ENCODE assay signal across 14 cellular contexts in the genomic region with DNA sequence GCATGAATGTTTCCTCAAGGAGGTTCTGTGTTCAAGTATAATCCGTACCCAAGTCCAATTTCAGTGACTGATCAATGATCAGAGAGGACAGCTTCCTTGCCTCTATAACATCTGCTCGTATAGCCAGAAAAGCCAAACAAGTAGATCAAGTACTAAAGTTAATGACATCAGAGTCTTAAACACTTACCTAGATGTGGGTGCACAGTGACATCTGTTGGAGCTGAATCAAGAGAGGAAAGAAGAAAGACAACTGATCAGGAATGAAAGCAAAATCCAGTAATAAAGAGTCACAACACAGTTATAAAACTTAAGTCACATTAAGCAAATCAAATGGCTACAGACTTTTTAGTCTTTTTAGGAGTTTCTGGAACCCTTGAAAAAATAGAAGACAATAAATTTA.
DNase-seq lines count a peak whose midpoint lies in the region; ATAC-seq and TF ChIP-seq lines count a peak whose summit lies in the region.
"Had no signal": no experiment of that assay in that cellular context is flagged by ENCODE, and none has a peak within 500 bp of the region (broad histone marks: within the 10 kb centered on the region; RNA-seq: fewer than 3 reads in every experiment).

No MANE protein-coding gene starts in this region.

- H3K4me3 Mint-ChIP-seq in activated CD4-positive, alpha-beta T cell treated with anti-CD3 and anti-CD28 coated beads for 36 hours: no peak overlapping the region
- H3K4me3 Mint-ChIP-seq: naive B cell had no signal

- no peaks in the 10 kb centered on the region for H4K20me1 ChIP-seq in OCI-LY3 (ENCODE audit: insufficient read depth, low read length)
- H4K20me1 ChIP-seq: BLaER1 treated with 17β-estradiol and CSF1 and Interleukin-3, amounts not matched to agents 10 nM and 100 nM had no signal

- H3K27me3 ChIP-seq in OCI-LY3 (ENCODE audit: low read depth, low read length) (peaks cover 3% of the 10 kb centered on the region; the same call in 1 of the 2 replicates), aorta (ENCODE audit: control insufficient read depth in 1 of 2, insufficient read depth in 2 of 2, low read length in 1 of 2) (no peaks in the 10 kb centered on the region)
- H3K27me3 ChIP-seq: BLaER1 treated with 17β-estradiol and CSF1 and Interleukin-3, amounts not matched to agents 10 nM and 100 nM had no signal

- H3K9me3 ChIP-seq in OCI-LY3 (ENCODE audit: insufficient read depth, low read length) (no peaks in the 10 kb centered on the region), aorta (ENCODE audit: control insufficient read depth, low read length) (no peaks in the 10 kb centered on the region)
- H3K9me3 ChIP-seq: BLaER1 treated with 17β-estradiol and CSF1 and Interleukin-3, amounts not matched to agents 10 nM and 100 nM had no signal

- CTCF ChIA-PET in AG04449 (lab: Yijun Ruan, JAX): interaction anchor here (1.1 to 5.8 kb wide), 6 partner anchors 86 to 229 kb away, joined by 3 to 65 read pairs (median 5); no protein-coding TSS in a partner anchor
- CTCF ChIA-PET in activated CD4-positive, alpha-beta T cell treated with anti-CD3 and anti-CD28 coated beads for 36 hours (lab: Charles Lee): interaction anchor here (0.5 to 0.9 kb wide), 2 partner anchors 121 to 181 kb away, joined by 3 read pairs; no protein-coding TSS in a partner anchor

- WGBS in aorta, 2 donors: 59 to 60% methylated on average over 2 of the region's 2 CpGs

- H3K79me2 ChIP-seq in OCI-LY3 (ENCODE audit: low read length): no peaks in the 10 kb centered on the region

- TF ChIP-seq CTCF in AG04449 (IDR thresholded peaks at IDR 0.05; ENCODE audit: insufficient read depth, low read length, missing control alignments) (peak; percentile 11), OCI-LY3 (IDR thresholded peaks at IDR 0.05; ENCODE audit: low read depth, low read length) (peak; percentile 41), epithelial cell of esophagus (IDR thresholded peaks at IDR 0.05; ENCODE audit: insufficient read depth, low read depth, low read length, missing control alignments) (peak; percentile 32)

- H3K36me3 Mint-ChIP-seq in activated CD4-positive, alpha-beta T cell treated with anti-CD3 and anti-CD28 coated beads for 36 hours (ENCODE audit: low read depth): no peaks in the 10 kb centered on the region
- H3K36me3 Mint-ChIP-seq: naive B cell had no signal

- no peak for ATAC-seq in aorta (ENCODE audit: low FRiP score)
- no peak for ATAC-seq in activated CD4-positive, alpha-beta T cell treated with anti-CD3 and anti-CD28 coated beads for 36 hours

- H3K9me3 Mint-ChIP-seq in activated CD4-positive, alpha-beta T cell treated with anti-CD3 and anti-CD28 coated beads for 36 hours (ENCODE audit: low read depth): no peaks in the 10 kb centered on the region

- intact Hi-C loops in aorta (cut with DNase I): no loop called here
- intact Hi-C loops in activated CD4-positive, alpha-beta T cell treated with anti-CD3 and anti-CD28 coated beads for 36 hours (cut with DNase I, micrococcal nuclease): no loop called here

- no peak for DNase-seq in AG04449 (ENCODE audit: low read depth, low spot score)
- DNase-seq in GM03348 (ENCODE audit: low spot score): peak; percentile 6
- DNase-seq in epithelial cell of esophagus (ENCODE audit: low read depth): peak; percentile 59
- DNase-seq in aorta: no peak
- no peak for DNase-seq in activated CD4-positive, alpha-beta T cell treated with anti-CD3 and anti-CD28 coated beads for 48 hours
- DNase-seq in NCI-H1105 (lab: John Stamatoyannopoulos, UW): no peak
- DNase-seq in activated CD4-positive, alpha-beta T cell treated with anti-CD3 and anti-CD28 coated beads for 36 hours: no peak
- DNase-seq: dorsolateral prefrontal cortex, naive B cell, NCI-H1694, RPMI8226 had no signal

- no peak overlapping the region for H3K27ac ChIP-seq in OCI-LY3 (ENCODE audit: low read length)
- no peak overlapping the region for H3K27ac ChIP-seq in aorta (ENCODE audit: low read depth in 1 of 2, low read length in 2 of 2)
- H3K27ac ChIP-seq: BLaER1 treated with 17β-estradiol and CSF1 and Interleukin-3, amounts not matched to agents 10 nM and 100 nM; HL-60 had no signal

- H3K4me2 ChIP-seq in OCI-LY3 (ENCODE audit: low read length): no peak overlapping the region
- H3K4me2 ChIP-seq: BLaER1 treated with 17β-estradiol and CSF1 and Interleukin-3, amounts not matched to agents 10 nM and 100 nM had no signal

- no peak overlapping the region for H3K4me3 ChIP-seq in AG04449 (ENCODE audit: low read depth, low read length)
- no peak overlapping the region for H3K4me3 ChIP-seq in OCI-LY3 (ENCODE audit: low read length)
- no peak overlapping the region for H3K4me3 ChIP-seq in epithelial cell of esophagus (ENCODE audit: low read length)
- H3K4me3 ChIP-seq in aorta (ENCODE audit: low read length in 2 of 2): no peak overlapping the region
- H3K4me3 ChIP-seq: BLaER1 treated with 17β-estradiol and CSF1 and Interleukin-3, amounts not matched to agents 10 nM and 100 nM; dorsolateral prefrontal cortex had no signal

- H3K4me1 Mint-ChIP-seq in activated CD4-positive, alpha-beta T cell treated with anti-CD3 and anti-CD28 coated beads for 36 hours: no peaks in the 10 kb centered on the region
- H3K4me1 Mint-ChIP-seq: naive B cell had no signal

- no peaks in the 10 kb centered on the region for H3K36me3 ChIP-seq in OCI-LY3 (replicated peaks; ENCODE audit: low read depth, low read length)
- H3K36me3 ChIP-seq in aorta (ENCODE audit: control insufficient read depth in 1 of 2, insufficient read depth in 2 of 2, low read length in 1 of 2): no peaks in the 10 kb centered on the region
- H3K36me3 ChIP-seq: BLaER1 treated with 17β-estradiol and CSF1 and Interleukin-3, amounts not matched to agents 10 nM and 100 nM had no signal

- H2AFZ ChIP-seq in OCI-LY3 (ENCODE audit: low read depth, low read length): no peak overlapping the region

- H3K27ac Mint-ChIP-seq in activated CD4-positive, alpha-beta T cell treated with anti-CD3 and anti-CD28 coated beads for 36 hours: no peak overlapping the region
- H3K27ac Mint-ChIP-seq: naive B cell had no signal

- no peak overlapping the region for H3K9ac ChIP-seq in OCI-LY3 (ENCODE audit: low read length)
- H3K9ac ChIP-seq: BLaER1 treated with 17β-estradiol and CSF1 and Interleukin-3, amounts not matched to agents 10 nM and 100 nM had no signal

- POLR2A ChIA-PET in AG04449 (lab: Yijun Ruan, JAX): no interaction called here
- POLR2A ChIA-PET in activated CD4-positive, alpha-beta T cell treated with anti-CD3 and anti-CD28 coated beads for 36 hours (lab: Charles Lee): no interaction called here

- H3K4me1 ChIP-seq in OCI-LY3 (ENCODE audit: low read length) (no peaks in the 10 kb centered on the region), aorta (ENCODE audit: control insufficient read depth in 1 of 2, insufficient read depth in 2 of 2, low read length in 2 of 2) (no peaks in the 10 kb centered on the region)
- H3K4me1 ChIP-seq: BLaER1 treated with 17β-estradiol and CSF1 and Interleukin-3, amounts not matched to agents 10 nM and 100 nM had no signal

- peaks cover 4% of the 10 kb centered on the region for H3K27me3 Mint-ChIP-seq in activated CD4-positive, alpha-beta T cell treated with anti-CD3 and anti-CD28 coated beads for 36 hours

Comparison
In these comparisons a context has a peak if more than half of its experiments do, and no peak if none do; other contexts are left out.
1. DNase-seq: peak in GM03348 (single experiment) and epithelial cell of esophagus (single experiment); none in AG04449 (single experiment), aorta (0 of 2), activated CD4-positive, alpha-beta T cell treated with anti-CD3 and anti-CD28 coated beads for 48 hours (single experiment), NCI-H1105 (single experiment) and activated CD4-positive, alpha-beta T cell treated with anti-CD3 and anti-CD28 coated beads for 36 hours (single experiment).
2. Peak in every context shown above with its lines, with median percentiles within 50 percentile points of each other: CTCF ChIP-seq.